ENCODE assay signal across 16 cellular contexts in the genomic region with DNA sequence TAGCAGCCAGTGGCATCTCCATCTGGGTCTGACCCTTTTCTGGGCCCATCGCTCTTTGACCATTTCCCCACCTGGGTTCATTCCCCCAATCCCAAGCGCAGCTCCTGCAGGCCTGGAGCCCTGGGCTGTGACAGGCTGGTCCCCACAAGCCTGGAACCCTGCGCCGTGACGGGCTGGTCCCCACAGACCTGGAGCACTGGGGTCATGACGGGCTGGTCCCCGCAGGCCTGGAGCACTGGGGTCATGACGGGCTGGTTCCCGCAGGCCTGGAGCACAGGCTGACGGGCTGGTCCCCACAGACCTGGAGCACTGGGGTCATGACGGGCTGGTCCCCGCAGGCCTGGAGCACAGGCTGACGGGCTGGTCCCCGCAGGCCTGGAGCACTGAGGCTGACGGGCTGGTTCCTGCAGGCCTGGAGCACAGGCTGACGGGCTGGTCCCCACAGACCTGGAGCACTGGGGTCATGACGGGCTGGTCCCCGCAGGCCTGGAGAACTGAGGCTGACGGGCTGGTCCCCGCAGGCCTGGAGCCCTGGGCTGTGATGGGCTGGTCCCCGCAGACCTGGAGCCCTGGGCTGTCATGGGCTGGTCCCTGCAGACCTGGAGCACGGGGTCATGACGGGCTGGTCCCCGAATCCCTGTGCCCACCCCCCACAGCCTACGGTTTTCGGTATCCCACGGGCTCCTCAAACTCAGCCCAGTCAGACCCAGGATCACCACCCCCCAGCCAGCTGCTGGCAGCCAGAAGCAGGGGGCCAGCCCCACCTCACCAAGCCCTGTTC. TPM values are rescaled to one million over a fixed set of nuclear protein-coding genes. Genes with fewer than 3 reads are reported as not detected.
DNase-seq lines count a peak whose midpoint lies in the region; ATAC-seq and TF ChIP-seq lines count a peak whose summit lies in the region.
"Had no signal": no experiment of that assay in that cellular context is flagged by ENCODE, and none has a peak within 500 bp of the region (broad histone marks: within the 10 kb centered on the region; RNA-seq: fewer than 3 reads in every experiment).

No MANE protein-coding gene starts in this region.

- H3K27ac Mint-ChIP-seq in CD8-positive, alpha-beta T cell = peak overlapping the region; percentile 90
- H3K27ac Mint-ChIP-seq in central memory CD8-positive, alpha-beta T cell (ENCODE audit: low read depth) = peak overlapping the region; percentile 90
- H3K27ac Mint-ChIP-seq in natural killer cell = peak overlapping the region; percentile 79 to 91
- no peak overlapping the region for H3K27ac Mint-ChIP-seq in MCF 10A (ENCODE audit: low read depth, unreplicated experiment)
- H3K27ac Mint-ChIP-seq: HFFc6 had no signal

- WGBS in esophagus squamous epithelium, 2 donors = 67 to 87% methylated on average over 3 to 4 of the region's 27 CpGs

- intact Hi-C loops in CD8-positive, alpha-beta T cell (cut with DNase I, micrococcal nuclease) = loop anchor here (1.0 to 2.0 kb wide), 4 partner anchors 22 to 310 kb away; no protein-coding TSS in a partner anchor
- intact Hi-C loops in natural killer cell (cut with micrococcal nuclease) = loop anchor here (1.0 kb wide), 2 partner anchors 22 to 64 kb away; no protein-coding TSS in a partner anchor
- intact Hi-C loops in esophagus squamous epithelium (cut with DNase I) = loop anchor here (2.0 to 10.0 kb wide), 2 partner anchors 65 to 133 kb away; no protein-coding TSS in a partner anchor
- intact Hi-C loops in MCF 10A (cut with micrococcal nuclease) = loop anchor here (1.0 kb wide), 2 partner anchors 64 to 139 kb away; no protein-coding TSS in a partner anchor

- H3K27ac ChIP-seq in CD8-positive, alpha-beta T cell (ENCODE audit: low read depth, low read length) = no peak overlapping the region
- no peak overlapping the region for H3K27ac ChIP-seq in esophagus squamous epithelium
- H3K27ac ChIP-seq: BLaER1, parathyroid adenoma had no signal

- no peak for DNase-seq in CD8-positive, alpha-beta T cell
- DNase-seq in GM13977 (ENCODE audit: low spot score) = no peak
- no peak for DNase-seq in central memory CD8-positive, alpha-beta T cell (ENCODE audit: low spot score in 2 of 2)
- DNase-seq in natural killer cell = no peak
- no peak for DNase-seq in esophagus squamous epithelium (lab: John Stamatoyannopoulos, UW)
- DNase-seq in MCF 10A (ENCODE audit: unreplicated experiment) = no peak
- no peak for DNase-seq in NCI-H1092 treated with DMSO at 0.1 percent for 48 hours (lab: John Stamatoyannopoulos, UW)
- no peak for DNase-seq in NOMO-1 treated with DMSO at 0.1 percent for 48 hours (lab: John Stamatoyannopoulos, UW; ENCODE audit: unreplicated experiment)

- ATAC-seq in CD8-positive, alpha-beta T cell = no peak
- no peak for ATAC-seq in central memory CD8-positive, alpha-beta T cell (replicated peaks; ENCODE audit: extremely low read depth, poor library complexity, severe bottlenecking)
- no peak for ATAC-seq in natural killer cell

- in situ Hi-C loops in GM13977 (cut with MboI; ENCODE audit: low pct_unique_long_range_greater_than_20kb, low sequenced_read_pairs, unreplicated experiment) = no loop called here

- TF ChIP-seq POLR2A in esophagus squamous epithelium (IDR thresholded peaks at IDR 0.05) = no peak

- no peak for TF ChIP-seq CTCF in CD8-positive, alpha-beta T cell (IDR thresholded peaks at IDR 0.05)
- TF ChIP-seq CTCF in GM13977 (IDR thresholded peaks at IDR 0.05; ENCODE audit: extremely low read depth, insufficient read depth, missing control alignments) (peak; percentile 23), natural killer cell (IDR thresholded peaks at IDR 0.05) (no peak), esophagus squamous epithelium (IDR thresholded peaks at IDR 0.05) (no peak), MCF 10A (IDR thresholded peaks at IDR 0.05; ENCODE audit: unreplicated experiment) (no peak)

- BruUV-seq in MCF 10A (replicated peaks; lab: Mats Ljungman, UMichigan) = no TSS peak

- no peaks in the 10 kb centered on the region for H3K9me3 Mint-ChIP-seq in CD8-positive, alpha-beta T cell
- H3K9me3 Mint-ChIP-seq in central memory CD8-positive, alpha-beta T cell = no peaks in the 10 kb centered on the region
- H3K9me3 Mint-ChIP-seq in natural killer cell (no peaks in the 10 kb centered on the region), MCF 10A (ENCODE audit: unreplicated experiment) (no peaks in the 10 kb centered on the region)
- H3K9me3 Mint-ChIP-seq: HFFc6 had no signal

- no peaks in the 10 kb centered on the region for H3K27me3 Mint-ChIP-seq in CD8-positive, alpha-beta T cell (ENCODE audit: low read depth)
- H3K27me3 Mint-ChIP-seq in central memory CD8-positive, alpha-beta T cell = no peaks in the 10 kb centered on the region
- H3K27me3 Mint-ChIP-seq in natural killer cell (ENCODE audit: low read depth in 2 of 2) (no peaks in the 10 kb centered on the region), MCF 10A (ENCODE audit: insufficient read depth, unreplicated experiment) (peaks cover 11% of the 10 kb centered on the region)

- no peak overlapping the region for H3K4me3 Mint-ChIP-seq in CD8-positive, alpha-beta T cell
- peak overlapping the region; percentile 31 for H3K4me3 Mint-ChIP-seq in central memory CD8-positive, alpha-beta T cell
- no peak overlapping the region for H3K4me3 Mint-ChIP-seq in natural killer cell
- H3K4me3 Mint-ChIP-seq in MCF 10A (ENCODE audit: unreplicated experiment) = no peak overlapping the region
- H3K4me3 Mint-ChIP-seq: HFFc6 had no signal

- H3K27me3 ChIP-seq in CD8-positive, alpha-beta T cell (ENCODE audit: insufficient read depth, low read length) = no peaks in the 10 kb centered on the region
- no peaks in the 10 kb centered on the region for H3K27me3 ChIP-seq in esophagus squamous epithelium
- H3K27me3 ChIP-seq: BLaER1, cardiac muscle cell, SJSA1 had no signal

- CTCF ChIA-PET in CD8-positive, alpha-beta T cell (lab: Charles Lee) = interaction anchor here (0.9 to 8.8 kb wide), 12 partner anchors 9 to 139 kb away, joined by 3 to 181 read pairs (median 9); a partner anchor contains a TSS
- CTCF ChIA-PET in MCF 10A (lab: Yijun Ruan, JAX) = interaction anchor here (0.6 to 2.5 kb wide), 10 partner anchors 16 to 257 kb away, joined by 3 to 19 read pairs (median 4); a partner anchor contains a TSS

- H3K36me3 Mint-ChIP-seq in CD8-positive, alpha-beta T cell = peaks cover 80% of the 10 kb centered on the region
- H3K36me3 Mint-ChIP-seq in central memory CD8-positive, alpha-beta T cell (ENCODE audit: insufficient read depth) = peaks cover 73% of the 10 kb centered on the region
- H3K36me3 Mint-ChIP-seq in natural killer cell = peaks cover 6% of the 10 kb centered on the region
- no peaks in the 10 kb centered on the region for H3K36me3 Mint-ChIP-seq in MCF 10A (ENCODE audit: insufficient read depth, unreplicated experiment)

- H3K4me1 Mint-ChIP-seq in CD8-positive, alpha-beta T cell (ENCODE audit: low read depth) = peaks cover 43% of the 10 kb centered on the region
- peaks cover 44% of the 10 kb centered on the region for H3K4me1 Mint-ChIP-seq in central memory CD8-positive, alpha-beta T cell
- H3K4me1 Mint-ChIP-seq in natural killer cell = peaks cover 35 to 47% of the 10 kb centered on the region in 2 donors
- H3K4me1 Mint-ChIP-seq in MCF 10A (ENCODE audit: insufficient read depth, unreplicated experiment) = peaks cover 5% of the 10 kb centered on the region

- no peak overlapping the region for H3K4me3 ChIP-seq in CD8-positive, alpha-beta T cell (ENCODE audit: low read depth, low read length)
- no peak overlapping the region for H3K4me3 ChIP-seq in esophagus squamous epithelium
- H3K4me3 ChIP-seq: cardiac muscle cell, mucosa of descending colon, SJSA1 had no signal

- H3K4me1 ChIP-seq in CD8-positive, alpha-beta T cell (ENCODE audit: insufficient read depth, low read length) = peaks cover 38% of the 10 kb centered on the region
- H3K4me1 ChIP-seq in esophagus squamous epithelium = peaks cover 10 to 45% (median 19%) of the 10 kb centered on the region in 3 donors

- H3K36me3 ChIP-seq in CD8-positive, alpha-beta T cell (ENCODE audit: insufficient read depth, low read length) = peaks cover 66% of the 10 kb centered on the region
- H3K36me3 ChIP-seq in esophagus squamous epithelium = peaks cover 0 to 62% (median 24%) of the 10 kb centered on the region in 3 donors
- H3K36me3 ChIP-seq: cardiac muscle cell, SJSA1 had no signal

- no peaks in the 10 kb centered on the region for H3K9me3 ChIP-seq in CD8-positive, alpha-beta T cell (ENCODE audit: low read length)
- H3K9me3 ChIP-seq in esophagus squamous epithelium = no peaks in the 10 kb centered on the region
- H3K9me3 ChIP-seq: BLaER1, mucosa of descending colon, SJSA1 had no signal

- POLR2A ChIA-PET in CD8-positive, alpha-beta T cell (lab: Charles Lee) = interaction anchor here (1.0 to 13.2 kb wide), 4 partner anchors 9 to 65 kb away, joined by 4 to 201 read pairs (median 88); a partner anchor contains a TSS
- POLR2A ChIA-PET in MCF 10A (lab: Yijun Ruan, JAX) = interaction anchor here (1.6 kb wide), 1 partner anchor 65 kb away, joined by 5 read pairs; no protein-coding TSS in a partner anchor

RNA-seq across cellular contexts. Expression of a gene that starts 16.6 kb away (rescaled TPM):
- 100 to 1,000 TPM; 518 to 535 TPM for total RNA-seq in CD8-positive, alpha-beta T cell
- total RNA-seq in natural killer cell (100 to 1,000 TPM; 653 to 825 (median 687) TPM), esophagus squamous epithelium (10 to 100 TPM; 13.3 to 39.6 (median 32.2) TPM), MCF 10A (2022) (3.1 and 7.3 TPM in 2 replicates)

RNA-seq across cellular contexts. Expression of a gene that starts 18.7 kb away (rescaled TPM):
- total RNA-seq in CD8-positive, alpha-beta T cell = 100 to 1,000 TPM; 312 to 315 TPM
- total RNA-seq in natural killer cell = 100 to 1,000 TPM; 401 to 551 (median 435) TPM
- 1 to 10 TPM in 3 of 4 donors, under 1 TPM in 1; 1.00 to 5.7 (median 1.5) TPM for total RNA-seq in esophagus squamous epithelium
- not detected in 2 replicates for total RNA-seq in MCF 10A (2022)
- total RNA-seq: HFFc6, SJSA1 had no signal

RNA-seq across cellular contexts. Expression of a gene that starts 34.3 kb away (rescaled TPM):
- not detected for total RNA-seq in CD8-positive, alpha-beta T cell
- total RNA-seq in natural killer cell (not detected), esophagus squamous epithelium (under 1 TPM in 2 of 4 donors, not detected in 2; 0.19 to 0.21 TPM), MCF 10A (2022) (not detected in 2 replicates)
- total RNA-seq: cardiac muscle cell, endothelial cell of umbilical vein, HFFc6, mucosa of descending colon, SJSA1, subcutaneous adipose tissue had no signal

RNA-seq across cellular contexts. Expression of a gene that starts 56.5 kb away (rescaled TPM):
- 10 to 100 TPM; 36.4 to 36.7 TPM for total RNA-seq in CD8-positive, alpha-beta T cell
- total RNA-seq in natural killer cell (10 to 100 TPM; 41.2 to 62.1 (median 43.5) TPM), esophagus squamous epithelium (10 to 100 TPM; 41.2 to 93.9 (median 75.7) TPM), MCF 10A (2022) (52.2 and 54.2 TPM in 2 replicates)

Comparison
In these comparisons a context has a peak if more than half of its experiments do, and no peak if none do; other contexts are left out.
1. RNA of a gene that starts 16.6 kb away (total RNA-seq): 653 to 825 TPM in natural killer cell and 518 to 535 TPM in CD8-positive, alpha-beta T cell; 13.3 to 39.6 TPM in esophagus squamous epithelium and 3.1 to 7.3 TPM in MCF 10A; every median in the first group is over 10 times any median in the second.
2. RNA of a gene that starts 18.7 kb away (total RNA-seq): 401 to 551 TPM in natural killer cell and 312 to 315 TPM in CD8-positive, alpha-beta T cell; 1.00 to 5.7 TPM in esophagus squamous epithelium and not detected in MCF 10A; every median in the first group is over 10 times any median in the second.